9 cellular contexts compared by ENCODE assay signal in genomic region chr19:3698386-3698950, GRCh38. TPM values are rescaled to one million over a fixed set of nuclear protein-coding genes. Genes with fewer than 3 reads are reported as not detected.
DNase-seq lines count a peak whose midpoint lies in the region; FAIRE-seq and TF ChIP-seq lines count a peak whose summit lies in the region.
"Had no signal": no experiment of that assay in that cellular context is flagged by ENCODE, and none has a peak within 500 bp of the region (broad histone marks: within the 10 kb centered on the region; RNA-seq: fewer than 3 reads in every experiment).

No MANE protein-coding gene starts in this region.

- H3K27me3 Mint-ChIP-seq in HFFc6 (ENCODE audit: insufficient read depth) (peaks cover 1% of the 10 kb centered on the region; the same call in 1 of the 2 replicates), chondrocyte (ENCODE audit: low read depth) (no peaks in the 10 kb centered on the region), neural crest cell (ENCODE audit: low read depth) (no peaks in the 10 kb centered on the region)

- peaks cover 12% of the 10 kb centered on the region for H3K4me1 Mint-ChIP-seq in HFFc6 (ENCODE audit: low read depth)
- H3K4me1 Mint-ChIP-seq in chondrocyte (ENCODE audit: low read depth), result peaks cover 28% of the 10 kb centered on the region
- H3K4me1 Mint-ChIP-seq in neural crest cell, result peaks cover 13% of the 10 kb centered on the region

- no peak overlapping the region for H3K4me3 ChIP-seq in kidney (ENCODE audit: low read length in 2 of 2)

- H3K27ac ChIP-seq in C4-2B, result peak overlapping the region; percentile 82; the same call in 1 of the 2 replicates
- no peak overlapping the region for H3K27ac ChIP-seq in kidney (ENCODE audit: low read depth in 2 of 2, low read length in 2 of 2)

- no peaks in the 10 kb centered on the region for H3K9me3 Mint-ChIP-seq in HFFc6
- no peaks in the 10 kb centered on the region for H3K9me3 Mint-ChIP-seq in chondrocyte (ENCODE audit: low read depth)
- H3K9me3 Mint-ChIP-seq in neural crest cell, result no peaks in the 10 kb centered on the region

- peaks cover 6 to 12% of the 10 kb centered on the region in 2 donors for H3K4me1 ChIP-seq in kidney (ENCODE audit: control insufficient read depth in 1 of 2, insufficient read depth in 1 of 2, low read depth in 1 of 2, low read length in 2 of 2)

- H3K4me3 Mint-ChIP-seq in HFFc6, result peak overlapping the region; percentile 98
- peak overlapping the region; percentile 49 for H3K4me3 Mint-ChIP-seq in chondrocyte (ENCODE audit: unreplicated experiment)
- H3K4me3 Mint-ChIP-seq in neural crest cell, result peak overlapping the region; percentile 92

- FAIRE-seq in kidney (lab: Jason Lieb, UNC), result no peak

- no peaks in the 10 kb centered on the region for H3K36me3 Mint-ChIP-seq in HFFc6 (ENCODE audit: low read depth)
- H3K36me3 Mint-ChIP-seq in chondrocyte (ENCODE audit: low read depth), result no peaks in the 10 kb centered on the region
- H3K36me3 Mint-ChIP-seq in neural crest cell (ENCODE audit: low read depth), result no peaks in the 10 kb centered on the region

- H3K9ac ChIP-seq in kidney (ENCODE audit: low read length in 2 of 2), result no peak overlapping the region

- H3K27ac Mint-ChIP-seq in HFFc6, result peak overlapping the region; percentile 89
- peak overlapping the region; percentile 36 for H3K27ac Mint-ChIP-seq in chondrocyte (ENCODE audit: unreplicated experiment)
- H3K27ac Mint-ChIP-seq in neural crest cell (ENCODE audit: unreplicated experiment), result no peak overlapping the region

- TF ChIP-seq CTCF in C4-2B (conservative IDR thresholded peaks at IDR 0.05), result no peak
- TF ChIP-seq CTCF in HFFc6 (IDR thresholded peaks at IDR 0.05), result no peak
- no peak for TF ChIP-seq CTCF in chondrocyte (IDR thresholded peaks at IDR 0.05)
- TF ChIP-seq CTCF in neural crest cell (conservative IDR thresholded peaks at IDR 0.05), result no peak
- TF ChIP-seq CTCF in kidney (IDR thresholded peaks at IDR 0.05; ENCODE audit: borderline replicate concordance, extremely low read depth, insufficient read depth), result no peak

- DNase-seq in HFFc6 (peak; percentile 19), chondrocyte (ENCODE audit: low spot score) (no peak), neural crest cell (ENCODE audit: low read depth, low spot score) (no peak), T-helper 9 cell (no peak), cerebellar cortex (ENCODE audit: low spot score) (no peak), kidney (no peak), cortex of kidney (lab: John Stamatoyannopoulos, UW) (no peak)
- DNase-seq: NCI-H748 treated with DMSO at 0.1 percent for 48 hours had no signal

- H3K36me3 ChIP-seq in kidney (ENCODE audit: control insufficient read depth in 1 of 2, insufficient read depth in 2 of 2, low read length in 2 of 2), result no peaks in the 10 kb centered on the region

- no peaks in the 10 kb centered on the region for H3K9me3 ChIP-seq in kidney (ENCODE audit: control insufficient read depth in 1 of 2, low read length in 2 of 2)

- intact Hi-C loops in kidney (cut with DNase I), result no loop called here

RNA-seq across cellular contexts. Expression of gene PIP5K1C, which starts 1.8 kb away (rescaled TPM):
- total RNA-seq in HFFc6 (2021; fragmentation: NEBNext Ultra II Directional; extraction: Animal tissue kit (Norgen Biotek cat#: 25700)), result 10 to 100 TPM; 73.8 to 95.6 (median 78.7) TPM
- total RNA-seq in chondrocyte, result 81.0 to 98.4 TPM (median 85.5 TPM) in 3 replicates
- 39.5 and 40.1 TPM in 2 replicates for total RNA-seq in neural crest cell
- total RNA-seq in kidney, result 35.6 TPM
- 11.2 TPM for polyA plus RNA-seq in kidney (ENCODE audit: insufficient read depth, low read depth, low replicate concordance)

RNA-seq across cellular contexts. Expression of gene TJP3, which starts 9.7 kb away (rescaled TPM):
- not detected for total RNA-seq in HFFc6 (2021; fragmentation: NEBNext Ultra II Directional; extraction: Animal tissue kit (Norgen Biotek cat#: 25700))
- total RNA-seq in chondrocyte, result not detected in 3 replicates
- not detected in 2 replicates for total RNA-seq in neural crest cell
- total RNA-seq in kidney, result 26.5 TPM
- 32.5 TPM for polyA plus RNA-seq in kidney (ENCODE audit: insufficient read depth, low read depth, low replicate concordance)

Comparison
In these comparisons a context has a peak if more than half of its experiments do, and no peak if none do; other contexts are left out.
1. RNA of gene TJP3, which starts 9.7 kb away (total RNA-seq): 26.5 TPM in kidney (single experiment); not detected in neural crest cell, not detected in HFFc6 and not detected in chondrocyte; every median in the first group is over 10 times any median in the second.
2. Peak in every context shown above with its lines, with median percentiles within 50 percentile points of each other: H3K4me3 Mint-ChIP-seq.